ENCODE assay signal across 14 cellular contexts in the genomic region with DNA sequence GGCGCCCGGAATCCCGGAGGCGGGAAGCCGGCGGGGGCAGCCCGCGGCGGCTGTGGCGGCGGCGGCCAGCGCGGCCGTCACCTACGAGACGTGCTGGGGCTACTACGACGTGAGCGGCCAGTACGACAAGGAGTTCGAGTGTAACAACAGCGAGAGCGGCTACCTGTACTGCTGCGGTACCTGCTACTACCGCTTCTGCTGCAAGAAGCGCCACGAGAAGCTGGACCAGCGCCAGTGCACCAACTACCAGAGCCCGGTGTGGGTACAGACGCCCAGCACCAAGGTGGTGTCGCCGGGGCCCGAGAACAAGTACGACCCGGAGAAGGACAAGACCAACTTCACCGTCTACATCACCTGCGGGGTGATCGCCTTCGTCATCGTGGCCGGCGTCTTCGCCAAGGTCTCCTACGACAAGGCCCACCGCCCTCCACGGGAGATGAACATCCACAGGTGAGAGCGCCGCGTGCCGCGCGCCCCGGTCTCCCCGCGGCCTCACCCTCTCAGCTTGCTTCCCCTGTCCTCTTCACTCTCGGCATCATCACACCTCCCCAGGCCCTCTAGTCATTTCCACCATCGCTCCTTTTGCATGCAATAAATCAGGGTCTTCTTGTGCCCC. TPM values are rescaled to one million over a fixed set of nuclear protein-coding genes. Genes with fewer than 3 reads are reported as not detected.
DNase-seq lines count a peak whose midpoint lies in the region; ATAC-seq lines count a peak whose summit lies in the region.
"Had no signal": no experiment of that assay in that cellular context is flagged by ENCODE, and none has a peak within 500 bp of the region (broad histone marks: within the 10 kb centered on the region; RNA-seq: fewer than 3 reads in every experiment).

No MANE protein-coding gene starts in this region.

- DNase-seq in NCI-H82 (lab: John Stamatoyannopoulos, UW) (peak; percentile 55), NCI-H82 treated with DMSO at 0.1 percent for 48 hours (lab: John Stamatoyannopoulos, UW; ENCODE audit: unreplicated experiment) (no peak), iPS-NIHi7 (ENCODE audit: extremely low spot score) (peak; percentile 29), retina (peak; percentile 53), NCI-H774 (lab: John Stamatoyannopoulos, UW) (no peak), cerebellum (ENCODE audit: low spot score) (no peak)
- DNase-seq in activated T-helper 1 cell treated with anti-CD3 and anti-CD28 coated beads, Interleukin-12 subunit alpha, Interleukin-12 subunit beta, Interleukin-2, Interleukin-4 antibody, amounts not matched to agents 30 ng/mL and 10 ng/mL and 1 ng/mL, durations not matched to agents 14 hours and 24 hours and 36 hours (ENCODE audit: low spot score), result no peak
- DNase-seq: activated B cell treated with CpG ODN at 0.5 μM for 24 hours; activated T-cell treated with anti-CD3 and anti-CD28 coated beads, Interleukin-2, amount 50 U/mL, for 4 hours; amniotic stem cell; CD4-positive, alpha-beta T cell; NCI-H2029 treated with DMSO at 0.1 percent for 48 hours had no signal

- H3K9me3 Mint-ChIP-seq in activated T-helper 1 cell treated with anti-CD3 and anti-CD28 coated beads, Interleukin-12 subunit alpha, Interleukin-12 subunit beta, Interleukin-2, Interleukin-4 antibody, amounts not matched to agents 30 ng/mL and 10 ng/mL and 1 ng/mL, durations not matched to agents 14 hours and 24 hours and 36 hours, result no peaks in the 10 kb centered on the region
- H3K9me3 Mint-ChIP-seq: activated B cell treated with CpG ODN at 0.5 μM for 24 hours; CD4-positive, alpha-beta T cell had no signal

- no peak overlapping the region for H3K4me3 Mint-ChIP-seq in activated T-helper 1 cell treated with anti-CD3 and anti-CD28 coated beads, Interleukin-12 subunit alpha, Interleukin-12 subunit beta, Interleukin-2, Interleukin-4 antibody, amounts not matched to agents 30 ng/mL and 10 ng/mL and 1 ng/mL, durations not matched to agents 14 hours and 24 hours and 36 hours
- H3K4me3 Mint-ChIP-seq: activated B cell treated with CpG ODN at 0.5 μM for 24 hours; activated T-cell treated with anti-CD3 and anti-CD28 coated beads, Interleukin-2, amount 50 U/mL, for 4 hours; CD4-positive, alpha-beta T cell had no signal

- H3K27me3 Mint-ChIP-seq in activated T-helper 1 cell treated with anti-CD3 and anti-CD28 coated beads, Interleukin-12 subunit alpha, Interleukin-12 subunit beta, Interleukin-2, Interleukin-4 antibody, amounts not matched to agents 30 ng/mL and 10 ng/mL and 1 ng/mL, durations not matched to agents 14 hours and 24 hours and 36 hours (ENCODE audit: insufficient read depth), result peaks cover 26% of the 10 kb centered on the region

- no peaks in the 10 kb centered on the region for H3K4me1 Mint-ChIP-seq in activated T-helper 1 cell treated with anti-CD3 and anti-CD28 coated beads, Interleukin-12 subunit alpha, Interleukin-12 subunit beta, Interleukin-2, Interleukin-4 antibody, amounts not matched to agents 30 ng/mL and 10 ng/mL and 1 ng/mL, durations not matched to agents 14 hours and 24 hours and 36 hours (ENCODE audit: low read depth)
- H3K4me1 Mint-ChIP-seq: activated B cell treated with CpG ODN at 0.5 μM for 24 hours had no signal

- H3K36me3 Mint-ChIP-seq in activated T-helper 1 cell treated with anti-CD3 and anti-CD28 coated beads, Interleukin-12 subunit alpha, Interleukin-12 subunit beta, Interleukin-2, Interleukin-4 antibody, amounts not matched to agents 30 ng/mL and 10 ng/mL and 1 ng/mL, durations not matched to agents 14 hours and 24 hours and 36 hours (ENCODE audit: low read depth), result no peaks in the 10 kb centered on the region

- intact Hi-C loops in activated T-helper 1 cell treated with anti-CD3 and anti-CD28 coated beads, Interleukin-12 subunit alpha, Interleukin-12 subunit beta, Interleukin-2, Interleukin-4 antibody, amounts not matched to agents 30 ng/mL and 10 ng/mL and 1 ng/mL, durations not matched to agents 14 hours and 24 hours and 36 hours (cut with micrococcal nuclease), result no loop called here

- ATAC-seq in HG02938 (IDR thresholded peaks at IDR 0.05; ENCODE audit: unreplicated experiment), result no peak

- peak overlapping the region; percentile 36 for H3K27ac Mint-ChIP-seq in activated T-helper 1 cell treated with anti-CD3 and anti-CD28 coated beads, Interleukin-12 subunit alpha, Interleukin-12 subunit beta, Interleukin-2, Interleukin-4 antibody, amounts not matched to agents 30 ng/mL and 10 ng/mL and 1 ng/mL, durations not matched to agents 14 hours and 24 hours and 36 hours
- H3K27ac Mint-ChIP-seq: activated B cell treated with CpG ODN at 0.5 μM for 24 hours; CD4-positive, alpha-beta T cell had no signal

RNA-seq across cellular contexts. Expression of a gene that starts 0.7 kb away (rescaled TPM):
- not detected in 2 replicates for total RNA-seq in activated T-helper 1 cell treated with anti-CD3 and anti-CD28 coated beads, Interleukin-12 subunit alpha, Interleukin-12 subunit beta, Interleukin-2, Interleukin-4 antibody, amounts not matched to agents 30 ng/mL and 10 ng/mL and 1 ng/mL, durations not matched to agents 14 hours and 24 hours and 36 hours
- 29.5 TPM for total RNA-seq in cerebellum
- total RNA-seq: A172; activated B cell treated with CpG ODN at 0.5 μM for 24 hours; activated T-cell treated with anti-CD3 and anti-CD28 coated beads, Interleukin-2, amount 50 U/mL, for 4 hours; CD4-positive, alpha-beta T cell had no signal

Comparison
In these comparisons a context has a peak if more than half of its experiments do, and no peak if none do; other contexts are left out.
1. DNase-seq: peak in NCI-H82 (single experiment), iPS-NIHi7 (single experiment) and retina (single experiment); none in NCI-H82 treated with DMSO at 0.1 percent for 48 hours (single experiment), activated T-helper 1 cell treated with anti-CD3 and anti-CD28 coated beads, Interleukin-12 subunit alpha, Interleukin-12 subunit beta, Interleukin-2, Interleukin-4 antibody, amounts not matched to agents 30 ng/mL and 10 ng/mL and 1 ng/mL, durations not matched to agents 14 hours and 24 hours and 36 hours (single experiment), NCI-H774 (single experiment) and cerebellum (single experiment).
2. RNA of a gene that starts 0.7 kb away (total RNA-seq): 29.5 TPM in cerebellum (single experiment); not detected in activated T-helper 1 cell treated with anti-CD3 and anti-CD28 coated beads, Interleukin-12 subunit alpha, Interleukin-12 subunit beta, Interleukin-2, Interleukin-4 antibody, amounts not matched to agents 30 ng/mL and 10 ng/mL and 1 ng/mL, durations not matched to agents 14 hours and 24 hours and 36 hours; every median in the first group is over 10 times any median in the second.